In genomic region chr7:155373359-155374273, GRCh38 we compare ENCODE assay signal across 10 cellular contexts.
DNase-seq lines count a peak whose midpoint lies in the region; ATAC-seq, FAIRE-seq and TF ChIP-seq lines count a peak whose summit lies in the region.
"Had no signal": no experiment of that assay in that cellular context is flagged by ENCODE, and none has a peak within 500 bp of the region (broad histone marks: within the 10 kb centered on the region; RNA-seq: fewer than 3 reads in every experiment).

No MANE protein-coding gene starts in this region.

- WGBS in heart left ventricle, 4 donors, result 1 to 3% (median 2%) methylated on average over 62 of the region's 62 CpGs
- 17% methylated on average over 56 of the region's 62 CpGs for WGBS in GM12878 (ENCODE audit: insufficient coverage, insufficient replicate concordance, low lambda C conversion rate, missing lambda C conversion rate)
- WGBS in adrenal gland, 4 donors, result 5 to 8% (median 6%) methylated on average over 50 to 62 of the region's 62 CpGs

- ATAC-seq in heart left ventricle, result no peak
- ATAC-seq in GM12878, result peak; percentile 25; the same call in 2 of the 3 replicates
- no peak for ATAC-seq in GM19035 (IDR thresholded peaks at IDR 0.05; ENCODE audit: unreplicated experiment)

- H3K9ac ChIP-seq in GM12878 (ENCODE audit: control insufficient read depth, insufficient read depth, low read length), result no peak overlapping the region

- peak overlapping the region; percentile 14 to 41 (median 31) for H3K4me3 ChIP-seq in heart left ventricle
- peak overlapping the region in 1 of 2 donors; percentile 38 for H3K4me3 ChIP-seq in right atrium auricular region
- no peak overlapping the region for H3K4me3 ChIP-seq in GM12878
- peak overlapping the region; percentile 14 to 57 for H3K4me3 ChIP-seq in muscle layer of duodenum (ENCODE audit: low read depth in 1 of 2, low read length in 2 of 2)
- peak overlapping the region in 1 of 4 donors; percentile 39 for H3K4me3 ChIP-seq in adrenal gland

- TF ChIP-seq EP300 in GM12878 (IDR thresholded peaks at IDR 0.05; ENCODE audit: borderline replicate concordance in 1 of 2, control insufficient read depth in 1 of 2, low read depth in 2 of 2, low read length in 2 of 2), result no peak

- SMC1A ChIA-PET in GM12878 (lab: Charles Lee; ENCODE audit: uncharacterized antibody, unreplicated experiment), result no interaction called here

- intact Hi-C loops in heart left ventricle (cut with DNase I) (loop anchor here in 1 of 10 donors (10.0 kb wide), 1 partner anchor 81 kb away; the partner anchor contains the start of gene EN2), GM12878 (cut with micrococcal nuclease; ENCODE audit: unreplicated experiment) (no loop called here), adrenal gland (cut with DNase I) (no loop called here)

- BruUV-seq in GM12878 (replicated peaks; lab: Mats Ljungman, UMichigan), result no TSS peak

- no peak for TF ChIP-seq RAD21 in GM12878 (IDR thresholded peaks at IDR 0.05; ENCODE audit: insufficient read depth, low read depth, low read length)

- peaks cover 57 to 99% (median 92%) of the 10 kb centered on the region in 9 donors for H3K27me3 ChIP-seq in heart left ventricle
- H3K27me3 ChIP-seq in right atrium auricular region, result peaks cover 46 to 83% of the 10 kb centered on the region in 2 donors
- peaks cover 18 to 54% of the 10 kb centered on the region in 2 experiments for H3K27me3 ChIP-seq in GM12878 (replicated peaks in 1 of 2; ENCODE audit: control insufficient read depth in 2 of 2, insufficient read depth in 2 of 2, low read length in 1 of 2)
- H3K27me3 ChIP-seq in muscle layer of duodenum (ENCODE audit: low read depth, low read length), result peaks cover 70% of the 10 kb centered on the region
- peaks cover 86% of the 10 kb centered on the region for H3K27me3 ChIP-seq in adrenal gland

- H3K79me2 ChIP-seq in GM12878 (ENCODE audit: control insufficient read depth, insufficient read depth, low read length), result no peaks in the 10 kb centered on the region

- DNase-seq in heart left ventricle (peak in 1 of 5 donors; percentile 19), right atrium auricular region (ENCODE audit: low spot score) (no peak), GM12878 (ENCODE audit: low read depth, low spot score) (no peak), NCI-H1417 treated with DMSO at 0.1 percent for 48 hours (lab: John Stamatoyannopoulos, UW) (no peak), NCI-H82 treated with DMSO at 0.1 percent for 48 hours (lab: John Stamatoyannopoulos, UW; ENCODE audit: unreplicated experiment) (no peak), adrenal gland (no peak)
- DNase-seq: DND-41, WERI-Rb-1 had no signal

- RAD21 ChIA-PET in GM12878 (lab: Charles Lee; ENCODE audit: unreplicated experiment), result no interaction called here

- in situ Hi-C loops in GM12878 (cut with MboI), result no loop called here

- CTCF ChIA-PET in GM12878 (lab: Yijun Ruan, JAX), result interaction anchor here (3.9 kb wide), 1 partner anchor 446 kb away, joined by 10 read pairs; no protein-coding TSS in a partner anchor

- H3K9me3 ChIP-seq in heart left ventricle (no peaks in the 10 kb centered on the region), right atrium auricular region (no peaks in the 10 kb centered on the region), GM12878 (replicated peaks; ENCODE audit: control insufficient read depth, insufficient read depth, low read length) (no peaks in the 10 kb centered on the region; the same call in 2 of the 3 replicates), muscle layer of duodenum (ENCODE audit: control insufficient read depth in 1 of 2, low read length in 2 of 2) (no peaks in the 10 kb centered on the region), adrenal gland (replicated peaks in 1 of 3) (no peaks in the 10 kb centered on the region)

- TF ChIP-seq CTCF in heart left ventricle (IDR thresholded peaks at IDR 0.05) (no peak), right atrium auricular region (IDR thresholded peaks at IDR 0.05) (no peak), GM12878 (IDR thresholded peaks at IDR 0.05 in 2 of 3, conservative IDR thresholded peaks at IDR 0.05 in 1 of 3; ENCODE audit: control insufficient read depth in 2 of 3, extremely low read depth in 1 of 3, insufficient read depth in 1 of 3, low read depth in 3 of 3, low read length in 3 of 3) (no peak), adrenal gland (IDR thresholded peaks at IDR 0.05) (no peak)

- H3K36me3 ChIP-seq in heart left ventricle (no peaks in the 10 kb centered on the region), right atrium auricular region (no peaks in the 10 kb centered on the region), GM12878 (ENCODE audit: control insufficient read depth in 2 of 2, insufficient read depth in 2 of 2, low read length in 1 of 2) (no peaks in the 10 kb centered on the region), muscle layer of duodenum (ENCODE audit: control insufficient read depth in 1 of 2, insufficient read depth in 2 of 2, low read length in 2 of 2) (no peaks in the 10 kb centered on the region), adrenal gland (replicated peaks in 1 of 2) (no peaks in the 10 kb centered on the region)
- H3K36me3 ChIP-seq: WERI-Rb-1 had no signal

- H3K27ac ChIP-seq in heart left ventricle (no peak overlapping the region), right atrium auricular region (no peak overlapping the region), GM12878 (ENCODE audit: control insufficient read depth, insufficient read depth) (no peak overlapping the region), muscle layer of duodenum (ENCODE audit: low read length) (no peak overlapping the region), adrenal gland (no peak overlapping the region)
- H3K27ac ChIP-seq: WERI-Rb-1 had no signal

- no peaks in the 10 kb centered on the region for H4K20me1 ChIP-seq in GM12878 (ENCODE audit: control insufficient read depth, insufficient read depth)

- no peak for FAIRE-seq in GM12878 (lab: Jason Lieb, UNC)

- peaks cover 0 to 60% (median 40%) of the 10 kb centered on the region in 12 donors for H3K4me1 ChIP-seq in heart left ventricle
- peaks cover 0 to 54% of the 10 kb centered on the region in 2 donors for H3K4me1 ChIP-seq in right atrium auricular region
- H3K4me1 ChIP-seq in GM12878 (ENCODE audit: control insufficient read depth, insufficient read depth, low read length), result peaks cover 4% of the 10 kb centered on the region
- peaks cover 3 to 53% of the 10 kb centered on the region in 2 donors for H3K4me1 ChIP-seq in muscle layer of duodenum (ENCODE audit: control insufficient read depth in 1 of 2, insufficient read depth in 2 of 2, low read length in 2 of 2)
- H3K4me1 ChIP-seq in adrenal gland (replicated peaks in 1 of 2), result peaks cover 14 to 34% of the 10 kb centered on the region in 2 donors

- TF ChIP-seq POLR2A in heart left ventricle (IDR thresholded peaks at IDR 0.05) (no peak), GM12878 (IDR thresholded peaks at IDR 0.05; ENCODE audit: low read depth, low read length) (no peak), adrenal gland (IDR thresholded peaks at IDR 0.05) (no peak)

- POLR2A ChIA-PET in GM12878 (lab: Charles Lee), result no interaction called here

- no peak overlapping the region for H2AFZ ChIP-seq in GM12878 (ENCODE audit: control insufficient read depth, low read depth, low read length)

- H3K4me2 ChIP-seq in GM12878 (ENCODE audit: control insufficient read depth, insufficient read depth), result peak overlapping the region; percentile 35

TF ChIP-seq in GM12878, 131 proteins besides CTCF, POLR2A, EP300 and RAD21:
- TF ChIP-seq SUZ12 (IDR thresholded peaks at IDR 0.05; ENCODE audit: unreplicated experiment) (peak; percentile 72), NFXL1 (IDR thresholded peaks at IDR 0.05; ENCODE audit: borderline replicate concordance) (no peak), CEBPZ (IDR thresholded peaks at IDR 0.05; ENCODE audit: low read depth, low read length) (no peak), POLR2AphosphoS5 (IDR thresholded peaks at IDR 0.05; ENCODE audit: low read length) (no peak)
